Comparison of ENCODE assay signal across 20 cellular contexts in the genomic region with DNA sequence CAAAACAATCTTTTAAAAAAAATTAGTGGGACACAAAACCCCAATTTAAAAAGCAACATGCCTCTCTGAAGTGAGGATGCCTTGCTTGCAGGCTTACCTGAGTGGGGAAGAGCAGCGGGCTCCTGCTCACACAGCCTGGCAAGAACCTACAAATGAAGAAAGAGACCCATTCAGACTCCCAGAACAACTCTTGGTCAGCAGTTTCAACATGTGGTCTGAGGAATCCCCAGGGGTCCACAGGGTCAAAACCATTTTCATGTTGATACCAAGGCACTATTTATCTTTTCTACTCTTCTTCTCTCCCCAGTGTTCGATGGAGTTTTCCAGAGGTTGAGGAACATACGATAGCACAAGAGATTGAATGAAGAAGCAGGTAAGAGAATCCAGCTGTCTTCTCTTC. TPM values are rescaled to one million over a fixed set of nuclear protein-coding genes. Genes with fewer than 3 reads are reported as not detected.
DNase-seq lines count a peak whose midpoint lies in the region; ATAC-seq and TF ChIP-seq lines count a peak whose summit lies in the region.
"Had no signal": no experiment of that assay in that cellular context is flagged by ENCODE, and none has a peak within 500 bp of the region (broad histone marks: within the 10 kb centered on the region; RNA-seq: fewer than 3 reads in every experiment).

No MANE protein-coding gene starts in this region.

- H2AK5ac ChIP-seq in trophoblast cell (ENCODE audit: low read length), result no peak overlapping the region

- H3K27ac Mint-ChIP-seq in MCF 10A (ENCODE audit: low read depth, unreplicated experiment) (peak overlapping the region; percentile 83), endothelial cell (ENCODE audit: unreplicated experiment) (peak overlapping the region; percentile 87), T-cell (no peak overlapping the region)
- H3K27ac Mint-ChIP-seq: CD4-positive, alpha-beta T cell; HFFc6 had no signal

- H3K9me3 ChIP-seq in breast epithelium (no peaks in the 10 kb centered on the region), trophoblast cell (ENCODE audit: insufficient read depth, low read depth, low read length) (no peaks in the 10 kb centered on the region)
- H3K9me3 ChIP-seq: A549 had no signal

- H2BK120ac ChIP-seq in trophoblast cell (ENCODE audit: insufficient read depth, low read length, poor library complexity), result no peak overlapping the region

- POLR2A ChIA-PET in MCF 10A (lab: Yijun Ruan, JAX) (interaction anchor here (0.9 to 2.3 kb wide), 7 partner anchors 10 to 151 kb away, joined by 3 to 14 read pairs (median 5); a partner anchor contains a TSS), T-cell (lab: Charles Lee) (no interaction called here)

- ATAC-seq in GM21529 (IDR thresholded peaks at IDR 0.05; ENCODE audit: unreplicated experiment) (no peak), HG03571 (IDR thresholded peaks at IDR 0.05; ENCODE audit: unreplicated experiment) (no peak), T-cell (replicated peaks in 1 of 4) (no peak)
- ATAC-seq: A549, HCT116, HepG2 had no signal

- no peak overlapping the region for H3K9ac ChIP-seq in trophoblast cell (ENCODE audit: low read length)

- H3K4me3 Mint-ChIP-seq in MCF 10A (ENCODE audit: unreplicated experiment) (no peak overlapping the region), endothelial cell (ENCODE audit: unreplicated experiment) (no peak overlapping the region), T-cell (no peak overlapping the region)
- H3K4me3 Mint-ChIP-seq: CD4-positive, alpha-beta T cell; HFFc6 had no signal

- H3K4me1 ChIP-seq in breast epithelium (no peaks in the 10 kb centered on the region), trophoblast cell (ENCODE audit: control insufficient read depth in 1 of 2, insufficient read depth in 2 of 2, low read length in 2 of 2) (peaks cover 2 to 11% of the 10 kb centered on the region in 2 experiments)
- H3K4me1 ChIP-seq: A549 had no signal

- intact Hi-C loops in MCF 10A (cut with micrococcal nuclease), result loop anchor here (2.0 kb wide), 1 partner anchor 47 kb away; no protein-coding TSS in a partner anchor
- intact Hi-C loops in breast epithelium (cut with DNase I; ENCODE audit: low total_unique reads), result no loop called here

- no CpG with 5 or more reads among the region's 3 CpGs for WGBS in trophoblast cell (ENCODE audit: extremely low coverage, insufficient coverage, insufficient read length)

- no peak for TF ChIP-seq CTCF in MCF 10A (IDR thresholded peaks at IDR 0.05; ENCODE audit: unreplicated experiment)
- no peak for TF ChIP-seq CTCF in breast epithelium (IDR thresholded peaks at IDR 0.05)
- no peak for TF ChIP-seq CTCF in endothelial cell (IDR thresholded peaks at IDR 0.05; ENCODE audit: unreplicated experiment)

- TF ChIP-seq POLR2A in breast epithelium (IDR thresholded peaks at IDR 0.05), result no peak

- DNase-seq in MCF 10A (ENCODE audit: unreplicated experiment), result no peak
- DNase-seq in breast epithelium (ENCODE audit: low spot score in 2 of 2), result no peak
- DNase-seq in endothelial cell (ENCODE audit: low spot score), result no peak
- no peak for DNase-seq in trophoblast cell
- no peak for DNase-seq in T-cell
- DNase-seq: AML-193; CD4-positive, alpha-beta T cell; DMS153; DMS79; GF-D8; GOT3; H7; HFFc6 had no signal

- H3K23ac ChIP-seq in trophoblast cell (ENCODE audit: low read length), result no peak overlapping the region

- no peak overlapping the region for H4K12ac ChIP-seq in trophoblast cell (ENCODE audit: low read depth, low read length)

- H4K91ac ChIP-seq in trophoblast cell (ENCODE audit: low read depth, low read length), result no peak overlapping the region

- no TSS peak for BruUV-seq in MCF 10A (replicated peaks; lab: Mats Ljungman, UMichigan)

- H3K9me3 Mint-ChIP-seq in MCF 10A (ENCODE audit: unreplicated experiment) (no peaks in the 10 kb centered on the region), endothelial cell (ENCODE audit: unreplicated experiment) (no peaks in the 10 kb centered on the region), T-cell (no peaks in the 10 kb centered on the region)
- H3K9me3 Mint-ChIP-seq: CD4-positive, alpha-beta T cell had no signal

- H2BK12ac ChIP-seq in trophoblast cell (ENCODE audit: low read length), result no peak overlapping the region

- H3K4me1 Mint-ChIP-seq in MCF 10A (ENCODE audit: insufficient read depth, unreplicated experiment) (peaks cover 27% of the 10 kb centered on the region), endothelial cell (ENCODE audit: unreplicated experiment) (peaks cover 85% of the 10 kb centered on the region), T-cell (peaks cover 21 to 34% (median 25%) of the 10 kb centered on the region in 3 donors)

- CTCF ChIA-PET in MCF 10A (lab: Yijun Ruan, JAX), result interaction anchor here (0.9 to 1.4 kb wide), 2 partner anchors 11 to 53 kb away, joined by 3 to 6 read pairs; no protein-coding TSS in a partner anchor
- CTCF ChIA-PET in T-cell (lab: Charles Lee), result no interaction called here

- H2BK5ac ChIP-seq in trophoblast cell (ENCODE audit: low read depth, low read length, poor library complexity), result no peak overlapping the region

- peak overlapping the region; percentile 68 for H3K4ac ChIP-seq in trophoblast cell (ENCODE audit: low read depth, low read length)

- no peak overlapping the region for H2AFZ ChIP-seq in trophoblast cell (ENCODE audit: insufficient read depth, low read length, poor library complexity)

- no peaks in the 10 kb centered on the region for H3K36me3 Mint-ChIP-seq in MCF 10A (ENCODE audit: insufficient read depth, unreplicated experiment)
- peaks cover 38% of the 10 kb centered on the region for H3K36me3 Mint-ChIP-seq in endothelial cell (ENCODE audit: low read depth, unreplicated experiment)
- no peaks in the 10 kb centered on the region for H3K36me3 Mint-ChIP-seq in T-cell

- H3K36me3 ChIP-seq in breast epithelium, result no peaks in the 10 kb centered on the region
- peaks cover 0 to 2% of the 10 kb centered on the region in 2 experiments for H3K36me3 ChIP-seq in trophoblast cell (ENCODE audit: control insufficient read depth in 1 of 2, insufficient read depth in 2 of 2, low read length in 2 of 2)

- H3K27ac ChIP-seq in breast epithelium (no peak overlapping the region), trophoblast cell (ENCODE audit: low read depth, low read length) (no peak overlapping the region)
- H3K27ac ChIP-seq: 22Rv1, A549, C4-2B had no signal

- H3K18ac ChIP-seq in trophoblast cell (ENCODE audit: low read length), result no peak overlapping the region

- no peaks in the 10 kb centered on the region for H3K79me2 ChIP-seq in trophoblast cell (ENCODE audit: control insufficient read depth, insufficient read depth, low read length, poor library complexity)

- no peaks in the 10 kb centered on the region for H3K27me3 ChIP-seq in breast epithelium
- H3K27me3 ChIP-seq in trophoblast cell (ENCODE audit: insufficient read depth, low read length), result no peaks in the 10 kb centered on the region

- no peak overlapping the region for H3K4me2 ChIP-seq in trophoblast cell (ENCODE audit: low read length)
- H3K4me2 ChIP-seq: A549 had no signal

- H3K4me3 ChIP-seq in breast epithelium (no peak overlapping the region), trophoblast cell (ENCODE audit: low read depth, low read length) (no peak overlapping the region)
- H3K4me3 ChIP-seq: A549 had no signal

- H3K27me3 Mint-ChIP-seq in MCF 10A (ENCODE audit: insufficient read depth, unreplicated experiment) (no peaks in the 10 kb centered on the region), endothelial cell (ENCODE audit: unreplicated experiment) (peaks cover 8% of the 10 kb centered on the region), T-cell (no peaks in the 10 kb centered on the region)
- H3K27me3 Mint-ChIP-seq: CD4-positive, alpha-beta T cell had no signal

- peaks cover 2% of the 10 kb centered on the region for H3K79me1 ChIP-seq in trophoblast cell (ENCODE audit: low read length)

- H3K14ac ChIP-seq in trophoblast cell (ENCODE audit: low read length), result no peak overlapping the region

- no peak overlapping the region for H4K8ac ChIP-seq in trophoblast cell (ENCODE audit: low read depth, low read length)

RNA-seq across cellular contexts. Expression of a gene that starts 55.9 kb away (rescaled TPM):
- total RNA-seq in MCF 10A (2022) (15.2 and 18.3 TPM in 2 replicates), breast epithelium (10 to 100 TPM; 16.3 to 46.9 (median 35.9) TPM), endothelial cell (ENCODE audit: unreplicated experiment) (153 TPM), T-cell (1 to 10 TPM in 4 of 5 donors, under 1 TPM in 1; 0.70 to 3.3 (median 1.2) TPM)
- polyA plus RNA-seq in trophoblast cell (2013), result 21.6 and 23.2 TPM in 2 replicates
- total RNA-seq: HepG2 had no signal

Comparison
In these comparisons a context has a peak if more than half of its experiments do, and no peak if none do; other contexts are left out.
1. H3K27ac Mint-ChIP-seq: peak in MCF 10A (single experiment) and endothelial cell (single experiment); none in T-cell (0 of 2).